28 cellular contexts compared by ENCODE assay signal in the genomic region with DNA sequence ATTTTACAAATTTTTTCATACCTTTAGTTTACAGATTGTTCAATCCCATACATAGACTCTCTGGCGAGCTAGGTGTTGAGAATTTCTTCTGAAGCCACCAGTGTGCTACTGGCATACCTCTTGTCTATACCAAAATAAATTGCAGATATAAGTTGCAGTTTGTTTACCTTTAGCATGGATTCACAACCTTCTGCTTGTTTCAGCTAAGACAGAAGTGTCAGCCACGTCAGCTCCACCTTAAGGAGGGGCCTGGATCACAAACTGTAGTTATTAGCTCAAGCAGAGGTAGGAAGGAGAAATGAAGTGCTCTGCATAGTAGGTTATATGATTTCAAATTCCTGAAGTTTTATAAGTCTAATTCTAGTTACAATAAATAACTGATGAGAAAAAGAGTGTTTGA. TPM values are rescaled to one million over a fixed set of nuclear protein-coding genes. Genes with fewer than 3 reads are reported as not detected.
DNase-seq lines count a peak whose midpoint lies in the region; ATAC-seq and TF ChIP-seq lines count a peak whose summit lies in the region.
"Had no signal": no experiment of that assay in that cellular context is flagged by ENCODE, and none has a peak within 500 bp of the region (broad histone marks: within the 10 kb centered on the region; RNA-seq: fewer than 3 reads in every experiment).

A gene (minus strand): TSS at position 216 of the 400 bp plus-strand sequence. CDS start 1,027 bp downstream, outside the sequence.

- no peaks in the 10 kb centered on the region for H4K20me1 ChIP-seq in neural progenitor cell (ENCODE audit: low read depth)
- H4K20me1 ChIP-seq: BLaER1 had no signal

- H3K9me3 ChIP-seq in endodermal cell (ENCODE audit: control insufficient read depth, low read length) (no peaks in the 10 kb centered on the region), mucosa of descending colon (no peaks in the 10 kb centered on the region), neural progenitor cell (ENCODE audit: low read depth) (no peaks in the 10 kb centered on the region)
- H3K9me3 ChIP-seq: BE2C, BLaER1 had no signal

- H3K36me3 Mint-ChIP-seq in endodermal cell (ENCODE audit: low read depth) (no peaks in the 10 kb centered on the region), neural progenitor cell (no peaks in the 10 kb centered on the region)
- H3K36me3 Mint-ChIP-seq in activated T-helper 17 cell treated with anti-CD3 and anti-CD28 coated beads, Interleukin-2, amount 50 U/mL, for 72 hours (ENCODE audit: low read depth) = no peaks in the 10 kb centered on the region
- H3K36me3 Mint-ChIP-seq: CD14-positive monocyte; CD4-positive, alpha-beta memory T cell; CD4-positive, CD25-positive, alpha-beta regulatory T cell; CD8-positive, alpha-beta memory T cell had no signal

- no peak within 1 kb of the TSS for H2AFZ ChIP-seq in neural progenitor cell (replicated peaks)

- H3K4me3 Mint-ChIP-seq in endodermal cell (no peak within 1 kb of the TSS), neural progenitor cell (no peak within 1 kb of the TSS)
- no peak within 1 kb of the TSS for H3K4me3 Mint-ChIP-seq in activated T-helper 17 cell treated with anti-CD3 and anti-CD28 coated beads, Interleukin-2, amount 50 U/mL, for 72 hours
- H3K4me3 Mint-ChIP-seq: CD14-positive monocyte; CD4-positive, alpha-beta memory T cell; CD4-positive, CD25-positive, alpha-beta regulatory T cell had no signal

- TF ChIP-seq CTCF in endodermal cell (conservative IDR thresholded peaks at IDR 0.05) (no peak), mucosa of descending colon (IDR thresholded peaks at IDR 0.05) (no peak), neural progenitor cell (IDR thresholded peaks at IDR 0.05) (no peak)

- intact Hi-C loops in mucosa of descending colon (cut with DNase I, micrococcal nuclease) = no loop called here

- peak; percentile 71 for ATAC-seq in mucosa of descending colon
- ATAC-seq in activated T-helper 17 cell treated with anti-CD3 and anti-CD28 coated beads, Interleukin-2, amount 50 U/mL, for 72 hours (replicated peaks) = no peak
- ATAC-seq: GM12878 had no signal

- H3K9ac ChIP-seq in endodermal cell (ENCODE audit: extremely low read depth, low read length, poor library complexity, severe bottlenecking) (no peak within 1 kb of the TSS), rectal smooth muscle tissue (ENCODE audit: low read length) (no peak within 1 kb of the TSS), neural progenitor cell (no peak within 1 kb of the TSS)
- H3K9ac ChIP-seq: BLaER1 had no signal

- 85 to 92% methylated on average over 2 of the region's 2 CpGs for whole genome bisulfite sequencing in endodermal cell (ENCODE audit: insufficient coverage in 1 of 2, insufficient read length in 1 of 2), 2 experiments

- no peaks in the 10 kb centered on the region for H3K79me2 ChIP-seq in neural progenitor cell (ENCODE audit: low read depth)

- H3K4me3 ChIP-seq in endodermal cell (ENCODE audit: low read length) (no peak within 1 kb of the TSS), mucosa of descending colon (peak within 1 kb of the TSS; percentile 27), rectal smooth muscle tissue (ENCODE audit: low read length) (peak within 1 kb of the TSS; percentile 40), neural progenitor cell (no peak within 1 kb of the TSS)
- H3K4me3 ChIP-seq: BLaER1, GM12878 had no signal

- no peak within 1 kb of the TSS for H3K4me2 ChIP-seq in neural progenitor cell
- H3K4me2 ChIP-seq: BLaER1 had no signal

- DNase-seq in endodermal cell (peak; percentile 16), mucosa of descending colon (peak; percentile 34 to 71 (median 45)), middle frontal gyrus (ENCODE audit: extremely low spot score, low spot score) (no peak), neural progenitor cell (ENCODE audit: low spot score) (no peak), NCI-H2196 treated with DMSO at 0.1 percent for 48 hours (lab: John Stamatoyannopoulos, UW; ENCODE audit: unreplicated experiment) (no peak)
- DNase-seq: 8988T; ACHN; BE2C; C1 segment of cervical spinal cord; CD4-positive, alpha-beta memory T cell; CD4-positive, CD25-positive, alpha-beta regulatory T cell; CD8-positive, alpha-beta memory T cell; COR-L47; DMS 273 treated with DMSO at 0.1 percent for 48 hours; DMS153; DMS79; DND-41; EL; GDM1 had no signal

- H3K4me1 Mint-ChIP-seq in endodermal cell (no peaks in the 10 kb centered on the region), neural progenitor cell (no peaks in the 10 kb centered on the region)
- no peaks in the 10 kb centered on the region for H3K4me1 Mint-ChIP-seq in activated T-helper 17 cell treated with anti-CD3 and anti-CD28 coated beads, Interleukin-2, amount 50 U/mL, for 72 hours
- H3K4me1 Mint-ChIP-seq: CD14-positive monocyte; CD4-positive, alpha-beta memory T cell; CD4-positive, CD25-positive, alpha-beta regulatory T cell; CD8-positive, alpha-beta memory T cell had no signal

- H3K36me3 ChIP-seq in endodermal cell (ENCODE audit: control insufficient read depth, insufficient read depth, low read length) = no peaks in the 10 kb centered on the region
- H3K36me3 ChIP-seq in mucosa of descending colon (ENCODE audit: low read depth) = no peaks in the 10 kb centered on the region
- H3K36me3 ChIP-seq in rectal smooth muscle tissue (ENCODE audit: control insufficient read depth, insufficient read depth, low read length) = no peaks in the 10 kb centered on the region
- no peaks in the 10 kb centered on the region for H3K36me3 ChIP-seq in neural progenitor cell
- H3K36me3 ChIP-seq: BE2C, BLaER1 had no signal

- H3K4me1 ChIP-seq in endodermal cell (ENCODE audit: control insufficient read depth, insufficient read depth, low read length) (no peaks in the 10 kb centered on the region), mucosa of descending colon (ENCODE audit: low read depth) (peaks cover 9% of the 10 kb centered on the region), rectal smooth muscle tissue (ENCODE audit: control insufficient read depth, insufficient read depth, low read length) (no peaks in the 10 kb centered on the region), neural progenitor cell (no peaks in the 10 kb centered on the region)
- H3K4me1 ChIP-seq: BE2C, BLaER1 had no signal

- H3K27ac ChIP-seq in endodermal cell (ENCODE audit: low read depth, low read length) (no peak within 1 kb of the TSS), rectal smooth muscle tissue (ENCODE audit: low read depth, low read length) (no peak within 1 kb of the TSS), neural progenitor cell (no peak within 1 kb of the TSS)
- H3K27ac ChIP-seq: BLaER1 had no signal

- H3K27me3 Mint-ChIP-seq in endodermal cell (ENCODE audit: insufficient read depth) (no peaks in the 10 kb centered on the region), neural progenitor cell (ENCODE audit: insufficient read depth, low read depth) (peaks cover 2% of the 10 kb centered on the region)
- peaks cover 3% of the 10 kb centered on the region for H3K27me3 Mint-ChIP-seq in activated T-helper 17 cell treated with anti-CD3 and anti-CD28 coated beads, Interleukin-2, amount 50 U/mL, for 72 hours
- H3K27me3 Mint-ChIP-seq: CD4-positive, CD25-positive, alpha-beta regulatory T cell had no signal

- H3K27ac Mint-ChIP-seq in endodermal cell = no peak within 1 kb of the TSS
- H3K27ac Mint-ChIP-seq in activated T-helper 17 cell treated with anti-CD3 and anti-CD28 coated beads, Interleukin-2, amount 50 U/mL, for 72 hours = no peak within 1 kb of the TSS
- no peak within 1 kb of the TSS for H3K27ac Mint-ChIP-seq in neural progenitor cell
- H3K27ac Mint-ChIP-seq: CD14-positive monocyte; CD4-positive, alpha-beta memory T cell; CD4-positive, CD25-positive, alpha-beta regulatory T cell; CD8-positive, alpha-beta memory T cell had no signal

- no peaks in the 10 kb centered on the region for H3F3A ChIP-seq in neural progenitor cell (ENCODE audit: low read depth)

- H3K27me3 ChIP-seq in endodermal cell (ENCODE audit: control insufficient read depth, insufficient read depth, low read length, poor library complexity, severe bottlenecking) = no peaks in the 10 kb centered on the region
- H3K27me3 ChIP-seq in rectal smooth muscle tissue (ENCODE audit: control insufficient read depth, insufficient read depth, low read length) = no peaks in the 10 kb centered on the region
- no peaks in the 10 kb centered on the region for H3K27me3 ChIP-seq in neural progenitor cell
- H3K27me3 ChIP-seq: BE2C, BLaER1 had no signal

- H3K9me3 Mint-ChIP-seq in endodermal cell = no peaks in the 10 kb centered on the region
- H3K9me3 Mint-ChIP-seq in activated T-helper 17 cell treated with anti-CD3 and anti-CD28 coated beads, Interleukin-2, amount 50 U/mL, for 72 hours = no peaks in the 10 kb centered on the region
- H3K9me3 Mint-ChIP-seq in neural progenitor cell = no peaks in the 10 kb centered on the region
- H3K9me3 Mint-ChIP-seq: CD4-positive, alpha-beta memory T cell; CD8-positive, alpha-beta memory T cell had no signal

RNA-seq across cellular contexts. Expression of the gene that starts here (rescaled TPM):
- total RNA-seq in endodermal cell (not detected), mucosa of descending colon (100 to 1,000 TPM in 2 of 3 donors, 10 to 100 TPM in 1; 64.4 to 283 (median 183) TPM), neural progenitor cell (ENCODE audit: low replicate concordance) (not detected in 2 replicates)
- polyA plus RNA-seq in endodermal cell (2013, experiment 1 of 2) = not detected
- not detected for polyA plus RNA-seq in endodermal cell (2013, experiment 2 of 2)
- not detected for total RNA-seq in activated T-helper 17 cell treated with anti-CD3 and anti-CD28 coated beads, Interleukin-2, amount 50 U/mL, for 72 hours
- total RNA-seq: A673; CD4-positive, alpha-beta memory T cell; CD4-positive, CD25-positive, alpha-beta regulatory T cell; CD8-positive, alpha-beta memory T cell; Daoy; G401; GM12878 had no signal
- polyA plus RNA-seq: AG04450; CD14-positive monocyte; CD4-positive, alpha-beta memory T cell; CD4-positive, CD25-positive, alpha-beta regulatory T cell; CD8-positive, alpha-beta memory T cell; GM12878 had no signal

Comparison
In these comparisons a context has a peak if more than half of its experiments do, and no peak if none do; other contexts are left out.
1. RNA of the gene that starts here (total RNA-seq): 64.4 to 283 TPM in mucosa of descending colon; not detected in endodermal cell, not detected in activated T-helper 17 cell treated with anti-CD3 and anti-CD28 coated beads, Interleukin-2, amount 50 U/mL, for 72 hours and not detected in neural progenitor cell; every median in the first group is over 10 times any median in the second.
2. Peak in DNase-seq in endodermal cell; RNA of the gene not detected or under 1 TPM.
3. DNase-seq: peak in mucosa of descending colon (3 of 3); none in middle frontal gyrus (single experiment), neural progenitor cell (single experiment) and NCI-H2196 treated with DMSO at 0.1 percent for 48 hours (single experiment).
4. H3K4me3 ChIP-seq: peak in mucosa of descending colon (single experiment) and rectal smooth muscle tissue (single experiment); none in endodermal cell (single experiment) and neural progenitor cell (single experiment).